Comparison of ENCODE assay signal across 1 cellular context in genomic region chr16:8621572-8622314, GRCh38.
TF ChIP-seq lines count a peak whose summit lies in the region.

METTL22 (plus strand) TSS chr16:8621698; CDS start chr16:8625666, 3,968 bp downstream.

TF ChIP-seq in HepG2, 621 proteins besides CTCF, POLR2A, EP300 and RAD21 (continued from another document and continues in another):
- TF ChIP-seq ZNF574 (CRISPR knock-in tag; IDR thresholded peaks at IDR 0.05) = peak; percentile 79
- no peak for TF ChIP-seq HIVEP1 (CRISPR knock-in tag; IDR thresholded peaks at IDR 0.05)
- TF ChIP-seq, protein P1, sequence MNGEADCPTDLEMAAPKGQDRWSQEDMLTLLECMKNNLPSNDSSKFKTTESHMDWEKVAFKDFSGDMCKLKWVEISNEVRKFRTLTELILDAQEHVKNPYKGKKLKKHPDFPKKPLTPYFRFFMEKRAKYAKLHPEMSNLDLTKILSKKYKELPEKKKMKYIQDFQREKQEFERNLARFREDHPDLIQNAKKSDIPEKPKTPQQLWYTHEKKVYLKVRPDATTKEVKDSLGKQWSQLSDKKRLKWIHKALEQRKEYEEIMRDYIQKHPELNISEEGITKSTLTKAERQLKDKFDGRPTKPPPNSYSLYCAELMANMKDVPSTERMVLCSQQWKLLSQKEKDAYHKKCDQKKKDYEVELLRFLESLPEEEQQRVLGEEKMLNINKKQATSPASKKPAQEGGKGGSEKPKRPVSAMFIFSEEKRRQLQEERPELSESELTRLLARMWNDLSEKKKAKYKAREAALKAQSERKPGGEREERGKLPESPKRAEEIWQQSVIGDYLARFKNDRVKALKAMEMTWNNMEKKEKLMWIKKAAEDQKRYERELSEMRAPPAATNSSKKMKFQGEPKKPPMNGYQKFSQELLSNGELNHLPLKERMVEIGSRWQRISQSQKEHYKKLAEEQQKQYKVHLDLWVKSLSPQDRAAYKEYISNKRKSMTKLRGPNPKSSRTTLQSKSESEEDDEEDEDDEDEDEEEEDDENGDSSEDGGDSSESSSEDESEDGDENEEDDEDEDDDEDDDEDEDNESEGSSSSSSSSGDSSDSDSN (CRISPR knock-in tag; IDR thresholded peaks at IDR 0.05) = no peak; the same call in 1 of the 2 replicates
- TF ChIP-seq, protein P2, sequence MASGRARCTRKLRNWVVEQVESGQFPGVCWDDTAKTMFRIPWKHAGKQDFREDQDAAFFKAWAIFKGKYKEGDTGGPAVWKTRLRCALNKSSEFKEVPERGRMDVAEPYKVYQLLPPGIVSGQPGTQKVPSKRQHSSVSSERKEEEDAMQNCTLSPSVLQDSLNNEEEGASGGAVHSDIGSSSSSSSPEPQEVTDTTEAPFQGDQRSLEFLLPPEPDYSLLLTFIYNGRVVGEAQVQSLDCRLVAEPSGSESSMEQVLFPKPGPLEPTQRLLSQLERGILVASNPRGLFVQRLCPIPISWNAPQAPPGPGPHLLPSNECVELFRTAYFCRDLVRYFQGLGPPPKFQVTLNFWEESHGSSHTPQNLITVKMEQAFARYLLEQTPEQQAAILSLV (CRISPR knock-in tag; IDR thresholded peaks at IDR 0.05; ENCODE audit: borderline replicate concordance) = peak; percentile 88; the same call in 1 of the 2 replicates
- TF ChIP-seq ZNF776 (CRISPR knock-in tag; IDR thresholded peaks at IDR 0.05) = peak; percentile 54; the same call in 1 of the 2 replicates
- no peak for TF ChIP-seq MBD4 (IDR thresholded peaks at IDR 0.05; ENCODE audit: borderline replicate concordance, low read length)
- TF ChIP-seq MEIS1 (CRISPR knock-in tag; IDR thresholded peaks at IDR 0.05; ENCODE audit: borderline replicate concordance) = peak; percentile 53; the same call in 1 of the 2 replicates
- peak; percentile 92 for TF ChIP-seq ZNF879 (CRISPR knock-in tag; IDR thresholded peaks at IDR 0.05)
- peak; percentile 67; the same call in 1 of the 2 replicates for TF ChIP-seq IRX3 (CRISPR knock-in tag; IDR thresholded peaks at IDR 0.05; ENCODE audit: borderline replicate concordance, low read depth)
- peak in 1 of 2 experiments; percentile 45; a peak in 1 of 4 replicates for TF ChIP-seq REST (IDR thresholded peaks at IDR 0.05; ENCODE audit: borderline replicate concordance in 1 of 2, low read depth in 1 of 2, low read length in 2 of 2)
- TF ChIP-seq ZBTB44 (CRISPR knock-in tag; IDR thresholded peaks at IDR 0.05) = peak; percentile 55
- TF ChIP-seq MZF1 (CRISPR knock-in tag; IDR thresholded peaks at IDR 0.05; ENCODE audit: borderline replicate concordance) = peak; percentile 58; the same call in 1 of the 2 replicates
- 0 out of 2 replicates have a peak, but pooled peaks have one; percentile 74 for TF ChIP-seq MYPOP (CRISPR knock-in tag; IDR thresholded peaks at IDR 0.05)
- TF ChIP-seq, protein P3, sequence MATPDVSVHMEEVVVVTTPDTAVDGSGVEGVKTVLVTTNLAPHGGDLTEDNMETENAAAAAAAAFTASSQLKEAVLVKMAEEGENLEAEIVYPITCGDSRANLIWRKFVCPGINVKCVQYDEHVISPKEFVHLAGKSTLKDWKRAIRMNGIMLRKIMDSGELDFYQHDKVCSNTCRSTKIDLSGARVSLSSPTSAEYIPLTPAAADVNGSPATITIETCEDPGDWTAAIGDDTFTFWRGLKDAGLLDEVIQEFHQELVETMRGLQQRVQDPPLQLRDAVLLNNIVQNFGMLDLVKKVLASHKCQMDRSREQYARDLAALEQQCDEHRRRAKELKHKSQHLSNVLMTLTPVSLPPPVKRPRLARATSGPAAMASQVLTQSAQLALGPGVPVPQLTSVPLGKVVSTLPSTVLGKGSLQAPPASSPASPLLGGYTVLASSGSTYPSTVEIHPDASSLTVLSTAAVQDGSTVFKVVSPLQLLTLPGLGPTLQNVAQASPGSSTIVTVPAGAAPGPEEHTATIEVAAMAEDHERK (CRISPR knock-in tag; IDR thresholded peaks at IDR 0.05; ENCODE audit: low read depth) = 0 out of 2 replicates have a peak, but pooled peaks have one; percentile 33
- TF ChIP-seq ZNF33B (CRISPR knock-in tag; IDR thresholded peaks at IDR 0.05) = peak; percentile 88; the same call in 1 of the 2 replicates
- TF ChIP-seq ZBTB38 (CRISPR knock-in tag; IDR thresholded peaks at IDR 0.05) = peak; percentile 84
- TF ChIP-seq CC2D1A (CRISPR knock-in tag; IDR thresholded peaks at IDR 0.05) = 0 out of 2 replicates have a peak, but pooled peaks have one; percentile 88
- no peak for TF ChIP-seq SP140L (CRISPR knock-in tag; IDR thresholded peaks at IDR 0.05; ENCODE audit: borderline replicate concordance)
- TF ChIP-seq ZNF720 (CRISPR knock-in tag; IDR thresholded peaks at IDR 0.05) = no peak
- TF ChIP-seq DPF2 (CRISPR knock-in tag; IDR thresholded peaks at IDR 0.05; ENCODE audit: borderline replicate concordance, low read depth) = no peak
- TF ChIP-seq U2AF1 (optimal IDR thresholded peaks at IDR 0.05; ENCODE audit: low read depth, low read length) = no peak
- TF ChIP-seq ZNF564 (CRISPR knock-in tag; IDR thresholded peaks at IDR 0.05) = peak; percentile 70; the same call in 1 of the 2 replicates
- TF ChIP-seq WIZ (CRISPR knock-in tag; IDR thresholded peaks at IDR 0.05) = peak; percentile 95
- TF ChIP-seq NRL (CRISPR knock-in tag; IDR thresholded peaks at IDR 0.05; ENCODE audit: borderline replicate concordance) = peak; percentile 99
- TF ChIP-seq, protein P4, sequence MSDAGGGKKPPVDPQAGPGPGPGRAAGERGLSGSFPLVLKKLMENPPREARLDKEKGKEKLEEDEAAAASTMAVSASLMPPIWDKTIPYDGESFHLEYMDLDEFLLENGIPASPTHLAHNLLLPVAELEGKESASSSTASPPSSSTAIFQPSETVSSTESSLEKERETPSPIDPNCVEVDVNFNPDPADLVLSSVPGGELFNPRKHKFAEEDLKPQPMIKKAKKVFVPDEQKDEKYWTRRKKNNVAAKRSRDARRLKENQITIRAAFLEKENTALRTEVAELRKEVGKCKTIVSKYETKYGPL (CRISPR knock-in tag; IDR thresholded peaks at IDR 0.05) = peak; percentile 68
- TF ChIP-seq RXRA (CRISPR knock-in tag; IDR thresholded peaks at IDR 0.05) = peak; percentile 62; the same call in 1 of the 2 replicates
- TF ChIP-seq SP5 (CRISPR knock-in tag; IDR thresholded peaks at IDR 0.05; ENCODE audit: borderline replicate concordance, low read depth) = peak; percentile 71
- peak; percentile 15; the same call in 1 of the 2 replicates for TF ChIP-seq ZNF3 (CRISPR knock-in tag; IDR thresholded peaks at IDR 0.05)
- TF ChIP-seq, protein P5, sequence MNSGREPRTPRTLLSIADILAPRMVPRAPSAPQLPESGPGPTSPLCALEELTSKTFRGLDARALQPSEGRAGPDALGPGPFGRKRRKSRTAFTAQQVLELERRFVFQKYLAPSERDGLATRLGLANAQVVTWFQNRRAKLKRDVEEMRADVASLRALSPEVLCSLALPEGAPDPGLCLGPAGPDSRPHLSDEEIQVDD (CRISPR knock-in tag; IDR thresholded peaks at IDR 0.05; ENCODE audit: borderline replicate concordance) = peak; percentile 63; the same call in 1 of the 2 replicates
- peak; percentile 40; the same call in 1 of the 2 replicates for TF ChIP-seq ZNF503 (CRISPR knock-in tag; IDR thresholded peaks at IDR 0.05)
- TF ChIP-seq NONO (IDR thresholded peaks at IDR 0.05) = no peak
- peak; percentile 68 for TF ChIP-seq NONO (CRISPR knock-in tag; conservative IDR thresholded peaks at IDR 0.05)
- TF ChIP-seq, protein P6, sequence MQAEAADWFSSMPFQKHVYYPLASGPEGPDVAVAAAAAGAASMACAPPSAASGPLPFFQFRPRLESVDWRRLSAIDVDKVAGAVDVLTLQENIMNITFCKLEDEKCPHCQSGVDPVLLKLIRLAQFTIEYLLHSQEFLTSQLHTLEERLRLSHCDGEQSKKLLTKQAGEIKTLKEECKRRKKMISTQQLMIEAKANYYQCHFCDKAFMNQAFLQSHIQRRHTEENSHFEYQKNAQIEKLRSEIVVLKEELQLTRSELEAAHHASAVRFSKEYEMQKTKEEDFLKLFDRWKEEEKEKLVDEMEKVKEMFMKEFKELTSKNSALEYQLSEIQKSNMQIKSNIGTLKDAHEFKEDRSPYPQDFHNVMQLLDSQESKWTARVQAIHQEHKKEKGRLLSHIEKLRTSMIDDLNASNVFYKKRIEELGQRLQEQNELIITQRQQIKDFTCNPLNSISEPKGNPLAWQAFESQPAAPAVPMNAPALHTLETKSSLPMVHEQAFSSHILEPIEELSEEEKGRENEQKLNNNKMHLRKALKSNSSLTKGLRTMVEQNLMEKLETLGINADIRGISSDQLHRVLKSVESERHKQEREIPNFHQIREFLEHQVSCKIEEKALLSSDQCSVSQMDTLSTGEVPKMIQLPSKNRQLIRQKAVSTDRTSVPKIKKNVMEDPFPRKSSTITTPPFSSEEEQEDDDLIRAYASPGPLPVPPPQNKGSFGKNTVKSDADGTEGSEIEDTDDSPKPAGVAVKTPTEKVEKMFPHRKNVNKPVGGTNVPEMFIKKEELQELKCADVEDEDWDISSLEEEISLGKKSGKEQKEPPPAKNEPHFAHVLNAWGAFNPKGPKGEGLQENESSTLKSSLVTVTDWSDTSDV (CRISPR knock-in tag; IDR thresholded peaks at IDR 0.05) = peak; percentile 99
- TF ChIP-seq ETV5 (CRISPR knock-in tag; IDR thresholded peaks at IDR 0.05; ENCODE audit: borderline replicate concordance) = no peak; the same call in 1 of the 2 replicates
